Comparison of ENCODE assay signal across 9 cellular contexts in the genomic region with DNA sequence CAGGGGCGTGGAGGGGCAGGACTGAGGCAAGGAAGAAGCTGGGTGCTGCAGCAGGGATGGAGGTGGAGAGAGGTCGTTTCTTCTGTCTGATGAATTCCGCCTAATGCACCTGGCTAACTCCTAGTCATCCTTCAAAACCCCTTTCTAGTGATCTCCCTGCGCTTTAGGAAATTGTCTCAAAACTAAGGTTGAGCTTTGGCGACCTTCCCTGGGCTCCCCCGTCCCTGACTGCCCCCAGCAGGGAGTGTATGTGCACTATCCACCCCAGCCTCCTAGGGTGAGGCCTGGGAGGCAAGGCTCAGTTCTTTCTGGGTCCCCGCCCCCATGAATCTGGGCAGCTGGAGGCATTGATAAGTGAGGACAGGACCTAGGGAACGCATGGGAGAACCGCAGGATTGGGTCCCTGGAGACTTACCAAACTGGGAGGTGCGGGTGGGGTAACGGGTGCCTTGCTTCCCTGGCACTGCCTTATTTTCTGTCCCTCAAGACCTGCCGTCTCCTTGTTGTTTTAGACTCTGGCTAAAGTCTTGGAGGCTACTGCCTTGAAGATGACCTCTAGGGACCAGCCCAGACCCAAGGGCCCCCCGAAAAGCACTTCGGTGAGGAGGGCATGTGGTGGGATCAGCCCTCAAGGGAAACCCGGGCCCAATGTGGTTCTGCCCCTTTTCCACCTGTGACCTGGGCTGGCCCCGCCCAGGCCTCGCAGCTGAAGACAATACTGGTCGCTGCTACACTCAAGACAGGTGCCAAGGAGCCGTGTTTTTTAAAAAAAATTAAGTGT. TPM values are rescaled to one million over a fixed set of nuclear protein-coding genes. Genes with fewer than 3 reads are reported as not detected.
DNase-seq lines count a peak whose midpoint lies in the region; ATAC-seq, FAIRE-seq and TF ChIP-seq lines count a peak whose summit lies in the region.
"Had no signal": no experiment of that assay in that cellular context is flagged by ENCODE, and none has a peak within 500 bp of the region (broad histone marks: within the 10 kb centered on the region; RNA-seq: fewer than 3 reads in every experiment).

No MANE protein-coding gene starts in this region.

- no peak for TF ChIP-seq EP300 in esophagus muscularis mucosa (IDR thresholded peaks at IDR 0.05)

- no peaks in the 10 kb centered on the region for H4K20me1 ChIP-seq in OCI-LY3 (ENCODE audit: insufficient read depth, low read length)

- WGBS in esophagus muscularis mucosa, result 73% methylated on average over 16 of the region's 19 CpGs

- H3K79me2 ChIP-seq in OCI-LY3 (ENCODE audit: low read length), result no peaks in the 10 kb centered on the region

- FAIRE-seq in frontal cortex (lab: Jason Lieb, UNC), result no peak
- FAIRE-seq: islet of Langerhans had no signal

- H3K9me3 ChIP-seq in OCI-LY3 (ENCODE audit: insufficient read depth, low read length), result no peaks in the 10 kb centered on the region
- no peaks in the 10 kb centered on the region for H3K9me3 ChIP-seq in esophagus muscularis mucosa
- H3K9me3 ChIP-seq in skeletal muscle tissue (ENCODE audit: control insufficient read depth in 3 of 3, low read length in 3 of 3), result no peaks in the 10 kb centered on the region

- H3K4me3 ChIP-seq in OCI-LY3 (ENCODE audit: low read length), result peak overlapping the region; percentile 78
- H3K4me3 ChIP-seq in esophagus muscularis mucosa, result peak overlapping the region; percentile 50 to 61 (median 52)
- H3K4me3 ChIP-seq in skeletal muscle tissue (ENCODE audit: low read length in 3 of 3), result peak overlapping the region; percentile 22 to 40 (median 38)

- no peaks in the 10 kb centered on the region for H3K36me3 ChIP-seq in OCI-LY3 (replicated peaks; ENCODE audit: low read depth, low read length)
- no peaks in the 10 kb centered on the region for H3K36me3 ChIP-seq in esophagus muscularis mucosa
- H3K36me3 ChIP-seq in skeletal muscle tissue (ENCODE audit: control insufficient read depth in 3 of 3, insufficient read depth in 3 of 3, low read length in 3 of 3), result no peaks in the 10 kb centered on the region

- TF ChIP-seq POLR2A in esophagus muscularis mucosa (IDR thresholded peaks at IDR 0.05; ENCODE audit: low read depth), result no peak

- H3K9ac ChIP-seq in OCI-LY3 (ENCODE audit: low read length) (peak overlapping the region; percentile 47), skeletal muscle tissue (ENCODE audit: low read depth in 1 of 3, low read length in 3 of 3) (no peak overlapping the region)

- H2AFZ ChIP-seq in OCI-LY3 (ENCODE audit: low read depth, low read length), result peak overlapping the region; percentile 68; the same call in 1 of the 2 replicates

- intact Hi-C loops in esophagus muscularis mucosa (cut with DNase I), result no loop called here

- ATAC-seq in GM18907 (IDR thresholded peaks at IDR 0.05; ENCODE audit: unreplicated experiment), result peak; percentile 24
- no peak for ATAC-seq in HG03025 (IDR thresholded peaks at IDR 0.05; ENCODE audit: low FRiP score, unreplicated experiment)

- DNase-seq in esophagus muscularis mucosa (ENCODE audit: extremely low spot score), result no peak
- no peak for DNase-seq in frontal cortex (ENCODE audit: low spot score in 2 of 2)
- DNase-seq in NCI-H2107 (lab: John Stamatoyannopoulos, UW), result no peak
- DNase-seq in NCI-H526 treated with DMSO at 0.1 percent for 48 hours (lab: John Stamatoyannopoulos, UW), result no peak

- H3K27me3 ChIP-seq in OCI-LY3 (ENCODE audit: low read depth, low read length), result no peaks in the 10 kb centered on the region
- no peaks in the 10 kb centered on the region for H3K27me3 ChIP-seq in esophagus muscularis mucosa
- H3K27me3 ChIP-seq in skeletal muscle tissue (ENCODE audit: control insufficient read depth in 3 of 3, insufficient read depth in 3 of 3, low read length in 3 of 3), result no peaks in the 10 kb centered on the region

- TF ChIP-seq CTCF in OCI-LY3 (IDR thresholded peaks at IDR 0.05; ENCODE audit: low read depth, low read length), result 0 out of 2 replicates have a peak, but pooled peaks have one; percentile 17
- TF ChIP-seq CTCF in esophagus muscularis mucosa (IDR thresholded peaks at IDR 0.05), result no peak

- H3K4me2 ChIP-seq in OCI-LY3 (ENCODE audit: low read length), result peak overlapping the region; percentile 83

- H3K27ac ChIP-seq in OCI-LY3 (ENCODE audit: low read length) (no peak overlapping the region), esophagus muscularis mucosa (replicated peaks in 1 of 4) (peak overlapping the region; percentile 61 to 67 (median 66)), skeletal muscle tissue (ENCODE audit: low read depth, low read length) (peak overlapping the region; percentile 7)

- H3K4me1 ChIP-seq in OCI-LY3 (ENCODE audit: low read length), result peaks cover 12% of the 10 kb centered on the region
- H3K4me1 ChIP-seq in esophagus muscularis mucosa, result peaks cover 59 to 74% (median 71%) of the 10 kb centered on the region in 4 donors
- peaks cover 29 to 42% (median 31%) of the 10 kb centered on the region in 3 donors for H3K4me1 ChIP-seq in skeletal muscle tissue (ENCODE audit: control insufficient read depth in 3 of 3, insufficient read depth in 3 of 3, low read length in 3 of 3)

RNA-seq across cellular contexts. Expression of a gene that starts 0.5 kb away (rescaled TPM):
- total RNA-seq in esophagus muscularis mucosa (1 to 10 TPM in 1 of 4 donors, under 1 TPM in 2, not detected in 1; 0.75 to 1.2 (median 0.91) TPM), skeletal muscle tissue (not detected), frontal cortex (0.82 TPM)

RNA-seq across cellular contexts. Expression of a gene that starts 33.1 kb away (rescaled TPM):
- total RNA-seq in esophagus muscularis mucosa, result 1 to 10 TPM; 2.5 to 4.2 (median 3.0) TPM
- 8.4 TPM for total RNA-seq in skeletal muscle tissue
- 6.9 TPM for total RNA-seq in frontal cortex

RNA-seq across cellular contexts. Expression of a gene that starts 51.2 kb away (rescaled TPM):
- 10 to 100 TPM; 34.0 to 51.2 (median 44.1) TPM for total RNA-seq in esophagus muscularis mucosa
- 9.4 TPM for total RNA-seq in skeletal muscle tissue
- 5.3 TPM for total RNA-seq in frontal cortex
